In the genomic region with DNA sequence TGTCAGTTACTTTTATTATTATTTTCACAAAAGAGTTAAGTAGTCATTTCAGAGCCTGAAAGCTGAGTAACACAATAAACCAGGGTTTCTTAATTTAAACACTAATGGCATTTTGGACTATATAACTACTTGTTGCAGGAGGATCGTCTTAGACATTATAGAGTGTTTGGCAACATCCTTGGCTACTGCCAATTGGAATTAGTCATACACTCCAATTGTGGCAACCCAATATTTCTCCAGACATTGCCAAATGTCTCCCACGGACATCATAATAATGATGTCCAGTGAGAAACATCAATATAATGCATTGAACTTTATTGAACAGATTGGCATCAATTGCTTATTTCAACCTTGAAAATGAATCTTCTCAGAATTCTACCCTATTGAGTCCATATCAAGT, we compare ENCODE assay signal across 17 cellular contexts.
"Had no signal": no experiment of that assay in that cellular context is flagged by ENCODE, and none has a peak within 500 bp of the region (broad histone marks: within the 10 kb centered on the region; RNA-seq: fewer than 3 reads in every experiment).

No MANE protein-coding gene starts in this region.

- H3K36me3 ChIP-seq: esophagus squamous epithelium, ovary, right atrium auricular region, sigmoid colon, stomach had no signal

- H3K27ac ChIP-seq: esophagus squamous epithelium, ovary, right atrium auricular region, sigmoid colon, stomach had no signal

- H3K4me1 ChIP-seq: esophagus squamous epithelium, right atrium auricular region, sigmoid colon, stomach had no signal

- H3K9me3 ChIP-seq: esophagus squamous epithelium, ovary, right atrium auricular region, sigmoid colon, stomach had no signal

- H3K27me3 ChIP-seq: esophagus squamous epithelium, ovary, right atrium auricular region, sigmoid colon, stomach had no signal

- H3K4me3 ChIP-seq: esophagus squamous epithelium, ovary, right atrium auricular region, sigmoid colon, stomach had no signal

- ATAC-seq: effector memory CD8-positive, alpha-beta T cell; left lobe of liver; natural killer cell had no signal

- FAIRE-seq: islet of Langerhans, small intestine had no signal

- DNase-seq: effector memory CD8-positive, alpha-beta T cell; esophagus squamous epithelium; foreskin melanocyte; head of caudate nucleus; hypothalamus; natural killer cell; nucleus accumbens; ovary; sigmoid colon; small intestine; stimulated activated CD4-positive, alpha-beta T cell treated with anti-CD3 and anti-CD28 coated beads, Interleukin-12 subunit alpha, Interleukin-12 subunit beta, amount 100 ng/mL, for 4 hours; stimulated activated naive CD4-positive, alpha-beta T cell; stomach; trophoblast cell had no signal
